8 cellular contexts compared by ENCODE assay signal in the genomic region with DNA sequence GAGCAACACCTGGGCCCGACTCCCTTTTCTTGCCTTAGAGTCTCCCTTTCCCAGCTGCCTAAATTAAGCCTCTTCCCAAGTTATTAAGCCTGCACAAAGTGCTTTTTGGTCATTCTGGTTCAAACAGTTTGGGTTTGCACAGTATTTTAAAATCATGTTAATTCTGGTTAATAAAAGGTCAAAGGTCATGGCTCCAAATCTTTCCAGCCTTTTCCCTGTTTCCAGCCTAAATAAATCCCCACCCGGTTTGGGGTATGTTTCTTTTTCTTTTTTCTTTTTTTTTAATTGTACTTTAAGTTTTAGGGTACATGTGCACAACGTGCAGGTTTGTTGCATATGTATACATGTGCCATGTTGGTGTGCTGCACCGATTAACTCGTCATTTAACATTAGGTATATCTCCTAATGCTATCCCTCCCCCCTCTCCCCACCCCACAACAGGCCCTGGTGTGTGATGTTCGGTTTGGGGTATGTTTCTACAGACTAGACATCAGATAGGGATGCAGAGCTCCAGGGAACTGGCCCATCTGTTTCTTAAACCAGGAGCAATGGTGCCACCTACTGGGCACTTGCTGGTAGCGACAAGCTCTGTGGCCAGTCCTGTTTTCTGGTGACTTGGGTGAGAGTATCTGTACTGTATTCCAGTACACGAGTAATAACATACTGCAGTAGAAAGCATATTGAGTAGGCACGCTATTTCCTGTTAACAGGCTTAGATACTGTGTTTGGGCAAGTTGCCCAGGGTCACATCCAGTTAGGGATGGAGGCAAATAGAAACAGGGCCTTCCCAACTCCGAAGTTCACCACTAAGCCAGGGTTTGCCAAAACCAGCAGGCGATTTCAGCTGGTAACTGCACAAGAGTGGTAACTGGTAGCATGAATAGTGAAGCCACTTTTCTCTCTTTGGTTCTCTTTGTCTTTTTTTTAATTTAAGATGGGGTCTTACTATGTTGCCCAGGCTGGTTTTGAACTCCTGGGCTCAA.
DNase-seq lines count a peak whose midpoint lies in the region; ATAC-seq lines count a peak whose summit lies in the region.

No MANE protein-coding gene starts in this region.

- H3K27me3 Mint-ChIP-seq in activated CD4-positive, alpha-beta T cell treated with anti-CD3 and anti-CD28 coated beads for 36 hours, result no peaks in the 10 kb centered on the region

- ATAC-seq in HG03103 (IDR thresholded peaks at IDR 0.05; ENCODE audit: low read depth, unreplicated experiment), result peak; percentile 81
- ATAC-seq in activated CD4-positive, alpha-beta T cell treated with anti-CD3 and anti-CD28 coated beads for 36 hours, result peak; percentile 100
- ATAC-seq in GM19397 (IDR thresholded peaks at IDR 0.05; ENCODE audit: unreplicated experiment), result no peak

- POLR2A ChIA-PET in activated CD4-positive, alpha-beta T cell treated with anti-CD3 and anti-CD28 coated beads for 36 hours (lab: Charles Lee), result interaction anchor here (0.7 kb wide), 1 partner anchor 80 kb away, joined by 5 read pairs; the partner anchor contains the start of gene SUFU

- intact Hi-C loops in activated CD4-positive, alpha-beta T cell treated with anti-CD3 and anti-CD28 coated beads for 36 hours (cut with DNase I, micrococcal nuclease), result loop anchor here (1.0 to 10.0 kb wide), 9 partner anchors 15 to 419 kb away; partner anchors contain the start of genes NFKB2 (in 2 of the 2), ACTR1A (in 1 of the 2) and SUFU (in 1 of the 2)

- H3K4me3 Mint-ChIP-seq in activated CD4-positive, alpha-beta T cell treated with anti-CD3 and anti-CD28 coated beads for 36 hours, result no peak overlapping the region

- H3K27ac Mint-ChIP-seq in activated CD4-positive, alpha-beta T cell treated with anti-CD3 and anti-CD28 coated beads for 36 hours, result no peak overlapping the region

- peak; percentile 91 for DNase-seq in GM03348 (ENCODE audit: low spot score)
- DNase-seq in NCI-H460 (ENCODE audit: extremely low read depth, low read depth), result peak; percentile 86
- peak; percentile 91 for DNase-seq in activated CD4-positive, alpha-beta T cell treated with anti-CD3 and anti-CD28 coated beads for 36 hours
- DNase-seq in cerebellum (ENCODE audit: low spot score), result peak; percentile 92
- DNase-seq in left kidney (ENCODE audit: low read depth, low spot score), result peak; percentile 94
- peak; percentile 79 for DNase-seq in stimulated activated CD4-positive, alpha-beta T cell treated with anti-CD3 and anti-CD28 coated beads, Interleukin-4, amount 100 ng/mL, for 1 hour

- peaks cover 9% of the 10 kb centered on the region for H3K4me1 Mint-ChIP-seq in activated CD4-positive, alpha-beta T cell treated with anti-CD3 and anti-CD28 coated beads for 36 hours

- no peaks in the 10 kb centered on the region for H3K9me3 Mint-ChIP-seq in activated CD4-positive, alpha-beta T cell treated with anti-CD3 and anti-CD28 coated beads for 36 hours (ENCODE audit: low read depth)

- CTCF ChIA-PET in activated CD4-positive, alpha-beta T cell treated with anti-CD3 and anti-CD28 coated beads for 36 hours (lab: Charles Lee), result interaction anchor here (0.5 to 4.2 kb wide), 56 partner anchors 9 to 1832 kb away, joined by 3 to 105 read pairs (median 4); partner anchors contain the start of genes ACTR1A, C10orf95, ELOVL3 and SUFU

- no peaks in the 10 kb centered on the region for H3K36me3 Mint-ChIP-seq in activated CD4-positive, alpha-beta T cell treated with anti-CD3 and anti-CD28 coated beads for 36 hours (ENCODE audit: low read depth)
